In the genomic region with DNA sequence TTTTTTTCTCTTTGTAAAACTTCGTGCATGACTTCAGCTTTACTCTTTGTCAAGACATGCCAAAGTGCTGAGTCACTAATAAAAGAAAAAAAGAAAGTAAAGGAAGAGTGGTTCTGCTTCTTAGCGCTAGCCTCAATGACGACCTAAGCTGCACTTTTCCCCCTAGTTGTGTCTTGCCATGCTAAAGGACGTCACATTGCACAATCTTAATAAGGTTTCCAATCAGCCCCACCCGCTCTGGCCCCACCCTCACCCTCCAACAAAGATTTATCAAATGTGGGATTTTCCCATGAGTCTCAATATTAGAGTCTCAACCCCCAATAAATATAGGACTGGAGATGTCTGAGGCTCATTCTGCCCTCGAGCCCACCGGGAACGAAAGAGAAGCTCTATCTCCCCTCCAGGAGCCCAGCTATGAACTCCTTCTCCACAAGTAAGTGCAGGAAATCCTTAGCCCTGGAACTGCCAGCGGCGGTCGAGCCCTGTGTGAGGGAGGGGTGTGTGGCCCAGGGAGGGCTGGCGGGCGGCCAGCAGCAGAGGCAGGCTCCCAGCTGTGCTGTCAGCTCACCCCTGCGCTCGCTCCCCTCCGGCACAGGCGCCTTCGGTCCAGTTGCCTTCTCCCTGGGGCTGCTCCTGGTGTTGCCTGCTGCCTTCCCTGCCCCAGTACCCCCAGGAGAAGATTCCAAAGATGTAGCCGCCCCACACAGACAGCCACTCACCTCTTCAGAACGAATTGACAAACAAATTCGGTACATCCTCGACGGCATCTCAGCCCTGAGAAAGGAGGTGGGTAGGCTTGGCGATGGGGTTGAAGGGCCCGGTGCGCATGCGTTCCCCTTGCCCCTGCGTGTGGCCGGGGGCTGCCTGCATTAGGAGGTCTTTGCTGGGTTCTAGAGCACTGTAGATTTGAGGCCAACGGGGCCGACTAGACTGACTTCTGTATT, we compare ENCODE assay signal across 1 cellular context.
TF ChIP-seq lines count a peak whose summit lies in the region.

A gene (plus strand): TSS at position 352 of the 944 bp plus-strand sequence. CDS start 63 bp downstream, at position 415.

TF ChIP-seq in SK-N-SH treated with all-trans-retinoic acid at 6 μM for 48 hours, 23 proteins besides CTCF, POLR2A, EP300 and RAD21 (continued from another document):
- TF ChIP-seq, protein P1, sequence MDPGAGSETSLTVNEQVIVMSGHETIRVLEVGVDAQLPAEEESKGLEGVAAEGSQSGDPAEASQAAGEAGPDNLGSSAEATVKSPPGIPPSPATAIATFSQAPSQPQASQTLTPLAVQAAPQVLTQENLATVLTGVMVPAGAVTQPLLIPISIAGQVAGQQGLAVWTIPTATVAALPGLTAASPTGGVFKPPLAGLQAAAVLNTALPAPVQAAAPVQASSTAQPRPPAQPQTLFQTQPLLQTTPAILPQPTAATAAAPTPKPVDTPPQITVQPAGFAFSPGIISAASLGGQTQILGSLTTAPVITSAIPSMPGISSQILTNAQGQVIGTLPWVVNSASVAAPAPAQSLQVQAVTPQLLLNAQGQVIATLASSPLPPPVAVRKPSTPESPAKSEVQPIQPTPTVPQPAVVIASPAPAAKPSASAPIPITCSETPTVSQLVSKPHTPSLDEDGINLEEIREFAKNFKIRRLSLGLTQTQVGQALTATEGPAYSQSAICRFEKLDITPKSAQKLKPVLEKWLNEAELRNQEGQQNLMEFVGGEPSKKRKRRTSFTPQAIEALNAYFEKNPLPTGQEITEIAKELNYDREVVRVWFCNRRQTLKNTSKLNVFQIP (CRISPR knock-in tag; IDR thresholded peaks at IDR 0.05; ENCODE audit: borderline replicate concordance, low read depth), result no peak
- TF ChIP-seq ZNF70 (CRISPR knock-in tag; IDR thresholded peaks at IDR 0.05), result no peak
